In genomic region chr13:32660227-32660626, GRCh38 we compare ENCODE assay signal across 20 cellular contexts.
DNase-seq lines count a peak whose midpoint lies in the region; ATAC-seq and TF ChIP-seq lines count a peak whose summit lies in the region.
"Had no signal": no experiment of that assay in that cellular context is flagged by ENCODE, and none has a peak within 500 bp of the region (broad histone marks: within the 10 kb centered on the region; RNA-seq: fewer than 3 reads in every experiment).

No MANE protein-coding gene starts in this region.

- ATAC-seq in right lobe of liver = peak; percentile 96 to 100 (median 99)
- no peak for ATAC-seq in HG03469 (IDR thresholded peaks at IDR 0.05; ENCODE audit: unreplicated experiment)
- no peak for ATAC-seq in HG03432 (IDR thresholded peaks at IDR 0.05; ENCODE audit: unreplicated experiment)
- ATAC-seq: activated T-helper 17 cell treated with anti-CD3 and anti-CD28 coated beads, Interleukin-2, amount 50 U/mL, for 72 hours; lower lobe of right lung had no signal

- DNase-seq in DMS153 (lab: John Stamatoyannopoulos, UW) = peak; percentile 66
- DNase-seq in NCI-H2196 (lab: John Stamatoyannopoulos, UW; ENCODE audit: unreplicated experiment) = peak; percentile 40
- DNase-seq in right lobe of liver = peak; percentile 74 to 84 (median 78)
- no peak for DNase-seq in CD1c-positive myeloid dendritic cell (ENCODE audit: extremely low spot score)
- no peak for DNase-seq in DMS114 treated with DMSO at 0.1 percent for 48 hours (lab: John Stamatoyannopoulos, UW; ENCODE audit: unreplicated experiment)
- DNase-seq: activated CD4-positive, alpha-beta T cell treated with anti-CD3 and anti-CD28 coated beads for 1 hour; adrenal gland; caudate nucleus; CD8-positive, alpha-beta memory T cell; GDM1; lower lobe of right lung; NCI-H748 treated with DMSO at 0.1 percent for 48 hours; SJCRH30; stimulated activated CD4-positive, alpha-beta T cell treated with anti-CD3 and anti-CD28 coated beads, Interleukin-4, amount 100 ng/mL, for 1 hour had no signal

- no peaks in the 10 kb centered on the region for H3K36me3 ChIP-seq in right lobe of liver
- H3K36me3 ChIP-seq: adrenal gland had no signal

- H3K27ac ChIP-seq in 22Rv1 (peak overlapping the region; percentile 33), right lobe of liver (no peak overlapping the region)
- H3K27ac ChIP-seq: adrenal gland, esophagus muscularis mucosa, lower lobe of right lung, parathyroid adenoma, SJCRH30 had no signal

- no peaks in the 10 kb centered on the region for H3K27me3 ChIP-seq in right lobe of liver
- H3K27me3 ChIP-seq: adrenal gland, esophagus muscularis mucosa, SJCRH30 had no signal

- TF ChIP-seq CTCF in 22Rv1 (IDR thresholded peaks at IDR 0.05) (no peak), right lobe of liver (IDR thresholded peaks at IDR 0.05) (no peak)

- WGBS in right lobe of liver (ENCODE audit: insufficient coverage, low coverage, low lambda C conversion rate, missing lambda C conversion rate) = 60% methylated on average over 1 of the region's 2 CpGs

- peaks cover 0 to 10% (median 0%) of the 10 kb centered on the region in 4 donors for H3K4me1 ChIP-seq in right lobe of liver
- H3K4me1 ChIP-seq: parathyroid adenoma, SJCRH30 had no signal

- H3K4me3 ChIP-seq in right lobe of liver = no peak overlapping the region
- H3K4me3 ChIP-seq: adrenal gland, esophagus muscularis mucosa, lower lobe of right lung, SJCRH30 had no signal

- no peak for TF ChIP-seq POLR2A in right lobe of liver (IDR thresholded peaks at IDR 0.05)

- intact Hi-C loops in right lobe of liver (cut with DNase I) = no loop called here

- H3K9me3 ChIP-seq in right lobe of liver = no peaks in the 10 kb centered on the region
- H3K9me3 ChIP-seq: esophagus muscularis mucosa had no signal

Comparison
In these comparisons a context has a peak if more than half of its experiments do, and no peak if none do; other contexts are left out.
1. DNase-seq: peak in DMS153 (single experiment), NCI-H2196 (single experiment) and right lobe of liver (3 of 3); none in CD1c-positive myeloid dendritic cell (single experiment) and DMS114 treated with DMSO at 0.1 percent for 48 hours (single experiment).
2. ATAC-seq: peak in right lobe of liver (4 of 4); none in HG03469 (single experiment) and HG03432 (single experiment).